21 cellular contexts compared by ENCODE assay signal in the genomic region with DNA sequence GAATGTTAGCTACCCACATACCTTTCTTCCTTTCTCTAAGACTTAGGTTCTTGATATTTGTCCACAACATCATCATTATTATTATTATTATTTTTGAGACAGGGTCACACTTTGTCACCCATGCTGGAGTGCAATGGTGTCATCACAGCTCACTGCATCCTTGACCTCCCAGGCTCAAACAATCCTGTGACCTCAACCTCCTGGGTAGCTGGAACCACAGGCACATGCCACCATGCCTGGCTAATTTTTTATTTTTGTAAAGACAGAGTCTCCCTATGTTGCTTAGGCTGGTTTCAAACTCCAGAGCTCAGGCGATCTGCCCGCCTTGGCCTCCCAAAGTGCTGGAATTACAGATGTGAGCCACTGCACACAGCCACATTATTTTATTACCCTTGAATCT.
A peak's percentile ranks its signal among the peaks of the same experiment; 100 is the strongest.
DNase-seq lines count a peak whose midpoint lies in the region; ATAC-seq and TF ChIP-seq lines count a peak whose summit lies in the region.
"Had no signal": no experiment of that assay in that cellular context is flagged by ENCODE, and none has a peak within 500 bp of the region (broad histone marks: within the 10 kb centered on the region; RNA-seq: fewer than 3 reads in every experiment).

No MANE protein-coding gene starts in this region.

- TF ChIP-seq POLR2A in esophagus muscularis mucosa (IDR thresholded peaks at IDR 0.05; ENCODE audit: low read depth) = no peak

- H3K27me3 ChIP-seq in ascending aorta (no peaks in the 10 kb centered on the region), esophagus muscularis mucosa (no peaks in the 10 kb centered on the region), thoracic aorta (replicated peaks; ENCODE audit: insufficient read depth) (no peaks in the 10 kb centered on the region)
- H3K27me3 ChIP-seq: BLaER1 treated with 17β-estradiol and CSF1 and Interleukin-3, amounts not matched to agents 10 nM and 100 nM; MG63 had no signal

- DNase-seq in ascending aorta (ENCODE audit: low spot score in 2 of 2) = no peak
- no peak for DNase-seq in esophagus muscularis mucosa (ENCODE audit: extremely low spot score)
- DNase-seq in osteocyte (ENCODE audit: extremely low spot score, unreplicated experiment) = no peak
- DNase-seq in thoracic aorta (ENCODE audit: low spot score) = no peak
- DNase-seq in germinal center (ENCODE audit: low spot score) = no peak
- DNase-seq in GM19238 (ENCODE audit: insufficient read length, low spot score) = no peak
- no peak for DNase-seq in stimulated activated naive CD8-positive, alpha-beta T cell treated with anti-CD3 and anti-CD28 coated beads, Interleukin-15, amount 100 ng/mL, for 72 hours
- DNase-seq: AML-193; Caco-2; CD8-positive, alpha-beta T cell; GM23248; H7; MG63; NCI-H1105 treated with DMSO at 0.1 percent for 48 hours; NCI-H146; NCI-H1930; NCI-H526 treated with DMSO at 0.1 percent for 48 hours; RPMI8226; SHP77 had no signal

- H3K4me1 Mint-ChIP-seq in osteocyte (ENCODE audit: unreplicated experiment) = peaks cover 18% of the 10 kb centered on the region
- H3K4me1 Mint-ChIP-seq in stimulated activated naive CD8-positive, alpha-beta T cell treated with anti-CD3 and anti-CD28 coated beads, Interleukin-15, amount 100 ng/mL, for 72 hours = no peaks in the 10 kb centered on the region

- no peak for TF ChIP-seq EP300 in esophagus muscularis mucosa (IDR thresholded peaks at IDR 0.05)

- H3K4me1 ChIP-seq in ascending aorta = peaks cover 0 to 34% of the 10 kb centered on the region in 2 donors
- H3K4me1 ChIP-seq in esophagus muscularis mucosa = peaks cover 37 to 76% (median 71%) of the 10 kb centered on the region in 4 donors
- peaks cover 48 to 72% of the 10 kb centered on the region in 2 donors for H3K4me1 ChIP-seq in thoracic aorta (ENCODE audit: control insufficient read depth in 1 of 2, low read depth in 2 of 2)
- H3K4me1 ChIP-seq: Caco-2 had no signal

- WGBS in esophagus muscularis mucosa = 96% methylated on average over 2 of the region's 2 CpGs

- intact Hi-C loops in ascending aorta (cut with DNase I) = no loop called here
- intact Hi-C loops in esophagus muscularis mucosa (cut with DNase I) = no loop called here

- H3K9me3 ChIP-seq in ascending aorta (no peaks in the 10 kb centered on the region), esophagus muscularis mucosa (no peaks in the 10 kb centered on the region), thoracic aorta (no peaks in the 10 kb centered on the region)
- H3K9me3 ChIP-seq: A549; BLaER1 treated with 17β-estradiol and CSF1 and Interleukin-3, amounts not matched to agents 10 nM and 100 nM; Caco-2; MG63 had no signal

- no peaks in the 10 kb centered on the region for H3K9me3 Mint-ChIP-seq in osteocyte (ENCODE audit: unreplicated experiment)
- no peaks in the 10 kb centered on the region for H3K9me3 Mint-ChIP-seq in stimulated activated naive CD8-positive, alpha-beta T cell treated with anti-CD3 and anti-CD28 coated beads, Interleukin-15, amount 100 ng/mL, for 72 hours
- H3K9me3 Mint-ChIP-seq: CD8-positive, alpha-beta T cell had no signal

- H3K4me3 Mint-ChIP-seq in osteocyte (ENCODE audit: unreplicated experiment) = no peak overlapping the region
- no peak overlapping the region for H3K4me3 Mint-ChIP-seq in stimulated activated naive CD8-positive, alpha-beta T cell treated with anti-CD3 and anti-CD28 coated beads, Interleukin-15, amount 100 ng/mL, for 72 hours
- H3K4me3 Mint-ChIP-seq: CD8-positive, alpha-beta T cell had no signal

- H3K27me3 Mint-ChIP-seq in osteocyte (ENCODE audit: unreplicated experiment) = no peaks in the 10 kb centered on the region
- no peaks in the 10 kb centered on the region for H3K27me3 Mint-ChIP-seq in stimulated activated naive CD8-positive, alpha-beta T cell treated with anti-CD3 and anti-CD28 coated beads, Interleukin-15, amount 100 ng/mL, for 72 hours

- ATAC-seq in thoracic aorta (ENCODE audit: insufficient number of reproducible peaks, low FRiP score, low read depth) = no peak
- ATAC-seq in stimulated activated naive CD8-positive, alpha-beta T cell treated with anti-CD3 and anti-CD28 coated beads, Interleukin-15, amount 100 ng/mL, for 72 hours = no peak
- ATAC-seq: A549; CD8-positive, alpha-beta T cell had no signal

- peak overlapping the region; percentile 33 for H3K27ac Mint-ChIP-seq in osteocyte (ENCODE audit: unreplicated experiment)
- no peak overlapping the region for H3K27ac Mint-ChIP-seq in stimulated activated naive CD8-positive, alpha-beta T cell treated with anti-CD3 and anti-CD28 coated beads, Interleukin-15, amount 100 ng/mL, for 72 hours
- H3K27ac Mint-ChIP-seq: CD8-positive, alpha-beta T cell had no signal

- TF ChIP-seq CTCF in ascending aorta (IDR thresholded peaks at IDR 0.05) (no peak), esophagus muscularis mucosa (IDR thresholded peaks at IDR 0.05) (no peak), osteocyte (IDR thresholded peaks at IDR 0.05) (no peak), thoracic aorta (IDR thresholded peaks at IDR 0.05) (no peak)

- H3K27ac ChIP-seq in ascending aorta (peak overlapping the region; percentile 22 to 67), esophagus muscularis mucosa (replicated peaks in 1 of 4) (peak overlapping the region; percentile 46 to 67 (median 50)), thoracic aorta (peak overlapping the region; percentile 1 to 59)
- H3K27ac ChIP-seq: A549; BLaER1 treated with 17β-estradiol and CSF1 and Interleukin-3, amounts not matched to agents 10 nM and 100 nM; GM23248 had no signal

- peaks cover 34 to 64% of the 10 kb centered on the region in 2 donors for H3K36me3 ChIP-seq in ascending aorta
- peaks cover 51 to 88% (median 74%) of the 10 kb centered on the region in 4 donors for H3K36me3 ChIP-seq in esophagus muscularis mucosa
- peaks cover 38% of the 10 kb centered on the region for H3K36me3 ChIP-seq in thoracic aorta

- H3K4me3 ChIP-seq in ascending aorta (no peak overlapping the region), esophagus muscularis mucosa (no peak overlapping the region), thoracic aorta (no peak overlapping the region)
- H3K4me3 ChIP-seq: A549; BLaER1 treated with 17β-estradiol and CSF1 and Interleukin-3, amounts not matched to agents 10 nM and 100 nM; GM23248; MG63 had no signal

- peaks cover 57% of the 10 kb centered on the region for H3K36me3 Mint-ChIP-seq in osteocyte (ENCODE audit: unreplicated experiment)
